Comparison of ENCODE assay signal across 33 cellular contexts in genomic region chr20:53180928-53181362, GRCh38.
"Had no signal": no experiment of that assay in that cellular context is flagged by ENCODE, and none has a peak within 500 bp of the region (broad histone marks: within the 10 kb centered on the region; RNA-seq: fewer than 3 reads in every experiment).

No MANE protein-coding gene starts in this region.

- H3K36me3 ChIP-seq: adrenal gland, esophagus muscularis mucosa, gastrocnemius medialis, heart left ventricle had no signal

- H3K4me1 ChIP-seq: adrenal gland, body of pancreas, esophagus muscularis mucosa, foreskin keratinocyte, gastrocnemius medialis, heart left ventricle had no signal

- H3K4me1 Mint-ChIP-seq: activated CD4-positive, alpha-beta memory T cell treated with anti-CD3 and anti-CD28 coated beads, Interleukin-2, amount 10 ng/mL, durations not matched to agents 7 days and 5 days; activated CD4-positive, alpha-beta T cell treated with anti-CD3 and anti-CD28 coated beads, Interleukin-2, amount 10 ng/mL, durations not matched to agents 7 days and 5 days; activated naive CD8-positive, alpha-beta T cell treated with anti-CD3 and anti-CD28 coated beads for 36 hours; activated naive CD8-positive, alpha-beta T cell treated with anti-CD3 and anti-CD28 coated beads, Interleukin-2, amount 50 U/mL, for 24 hours had no signal

- H3K4me3 Mint-ChIP-seq: activated CD4-positive, alpha-beta memory T cell treated with anti-CD3 and anti-CD28 coated beads, Interleukin-2, amount 10 ng/mL, durations not matched to agents 7 days and 5 days; activated CD4-positive, alpha-beta T cell treated with anti-CD3 and anti-CD28 coated beads, Interleukin-2, amount 10 ng/mL, durations not matched to agents 7 days and 5 days; activated naive CD4-positive, alpha-beta T cell treated with anti-CD3 and anti-CD28 coated beads for 36 hours; activated naive CD8-positive, alpha-beta T cell treated with anti-CD3 and anti-CD28 coated beads for 36 hours; activated naive CD8-positive, alpha-beta T cell treated with anti-CD3 and anti-CD28 coated beads, Interleukin-2, amount 50 U/mL, for 24 hours; activated T-cell treated with anti-CD3 and anti-CD28 coated beads, Interleukin-2, amount 50 U/mL, for 24 hours; activated T-cell treated with anti-CD3 and anti-CD28 coated beads, Interleukin-2, amount 50 U/mL, for 72 hours; effector memory CD8-positive, alpha-beta T cell; T-helper 17 cell; T-helper 2 cell treated with Interferon-gamma antibody and Interleukin-4, amounts not matched to agents 5 μg/mL and 100 μg/mL, for 36 hours had no signal

- H3K36me3 Mint-ChIP-seq: activated naive CD8-positive, alpha-beta T cell treated with anti-CD3 and anti-CD28 coated beads for 36 hours had no signal

- DNase-seq: activated CD4-positive, alpha-beta memory T cell treated with anti-CD3 and anti-CD28 coated beads, Interleukin-2, amount 10 ng/mL, durations not matched to agents 7 days and 5 days; activated CD4-positive, alpha-beta T cell treated with anti-CD3 and anti-CD28 coated beads for 1 hour; activated CD4-positive, alpha-beta T cell treated with anti-CD3 and anti-CD28 coated beads for 4 hours; activated CD4-positive, alpha-beta T cell treated with anti-CD3 and anti-CD28 coated beads, Interleukin-2, amount 10 ng/mL, durations not matched to agents 7 days and 5 days; activated CD4-positive, alpha-beta T cell treated with anti-CD3 and anti-CD28 coated beads, Interleukin-2, amount 50 U/mL, for 4 hours; activated CD8-positive, alpha-beta memory T cell treated with anti-CD3 and anti-CD28 coated beads, Interleukin-2, amount 50 U/mL, for 48 hours; activated effector memory CD4-positive, alpha-beta T cell treated with Interleukin-2 at 50 U/mL for 16 hours; activated gamma-delta T cell treated with Interleukin-2 at 50 U/mL for 16 hours; activated naive CD4-positive, alpha-beta T cell treated with anti-CD3 and anti-CD28 coated beads for 36 hours; activated naive CD8-positive, alpha-beta T cell treated with anti-CD3 and anti-CD28 coated beads for 36 hours; activated naive CD8-positive, alpha-beta T cell treated with anti-CD3 and anti-CD28 coated beads, Interleukin-2, amount 50 U/mL, for 24 hours; activated T-cell treated with anti-CD3 and anti-CD28 coated beads for 4 hours; activated T-cell treated with anti-CD3 and anti-CD28 coated beads, Interleukin-2, amount 50 U/mL, for 24 hours; activated T-cell treated with anti-CD3 and anti-CD28 coated beads, Interleukin-2, amount 50 U/mL, for 72 hours; adrenal gland; amygdala; aorta; body of pancreas; caudate nucleus; cortex of kidney; dermis blood vessel endothelial cell; effector CD4-positive, alpha-beta T cell; effector memory CD8-positive, alpha-beta T cell; foreskin keratinocyte; gastrocnemius medialis; glutamatergic neuron; heart left ventricle; T-helper 1 cell; T-helper 17 cell; T1000 had no signal

- H3K27me3 ChIP-seq: adrenal gland, body of pancreas, foreskin keratinocyte, gastrocnemius medialis, heart left ventricle had no signal

- ATAC-seq: activated naive CD8-positive, alpha-beta T cell treated with anti-CD3 and anti-CD28 coated beads, Interleukin-2, amount 50 U/mL, for 24 hours; activated T-cell treated with anti-CD3 and anti-CD28 coated beads, Interleukin-2, amount 50 U/mL, for 72 hours; body of pancreas; effector memory CD8-positive, alpha-beta T cell; foreskin keratinocyte; gastrocnemius medialis; heart left ventricle; T-helper 17 cell had no signal

- H3K27ac Mint-ChIP-seq: activated CD4-positive, alpha-beta memory T cell treated with anti-CD3 and anti-CD28 coated beads, Interleukin-2, amount 10 ng/mL, durations not matched to agents 7 days and 5 days; activated CD4-positive, alpha-beta T cell treated with anti-CD3 and anti-CD28 coated beads, Interleukin-2, amount 10 ng/mL, durations not matched to agents 7 days and 5 days; activated naive CD4-positive, alpha-beta T cell treated with anti-CD3 and anti-CD28 coated beads for 36 hours; activated naive CD8-positive, alpha-beta T cell treated with anti-CD3 and anti-CD28 coated beads for 36 hours; activated naive CD8-positive, alpha-beta T cell treated with anti-CD3 and anti-CD28 coated beads, Interleukin-2, amount 50 U/mL, for 24 hours; activated T-cell treated with anti-CD3 and anti-CD28 coated beads, Interleukin-2, amount 50 U/mL, for 24 hours; activated T-cell treated with anti-CD3 and anti-CD28 coated beads, Interleukin-2, amount 50 U/mL, for 72 hours; effector memory CD8-positive, alpha-beta T cell; T-helper 17 cell; T-helper 2 cell treated with Interferon-gamma antibody and Interleukin-4, amounts not matched to agents 5 μg/mL and 100 μg/mL, for 36 hours had no signal

- H3K9me3 Mint-ChIP-seq: activated CD4-positive, alpha-beta memory T cell treated with anti-CD3 and anti-CD28 coated beads, Interleukin-2, amount 10 ng/mL, durations not matched to agents 7 days and 5 days; activated CD4-positive, alpha-beta T cell treated with anti-CD3 and anti-CD28 coated beads, Interleukin-2, amount 10 ng/mL, durations not matched to agents 7 days and 5 days; activated naive CD4-positive, alpha-beta T cell treated with anti-CD3 and anti-CD28 coated beads for 36 hours; activated naive CD8-positive, alpha-beta T cell treated with anti-CD3 and anti-CD28 coated beads for 36 hours; activated naive CD8-positive, alpha-beta T cell treated with anti-CD3 and anti-CD28 coated beads, Interleukin-2, amount 50 U/mL, for 24 hours; activated T-cell treated with anti-CD3 and anti-CD28 coated beads, Interleukin-2, amount 50 U/mL, for 24 hours; effector memory CD8-positive, alpha-beta T cell; T-helper 2 cell treated with Interferon-gamma antibody and Interleukin-4, amounts not matched to agents 5 μg/mL and 100 μg/mL, for 36 hours had no signal

- H3K9me3 ChIP-seq: adrenal gland, body of pancreas, esophagus muscularis mucosa, gastrocnemius medialis, heart left ventricle had no signal

- FAIRE-seq: colon had no signal

- H3K27ac ChIP-seq: adrenal gland, body of pancreas, esophagus muscularis mucosa, foreskin keratinocyte, gastrocnemius medialis, heart left ventricle had no signal

- H3K4me3 ChIP-seq: adrenal gland, body of pancreas, esophagus muscularis mucosa, gastrocnemius medialis, heart left ventricle had no signal
